1 cellular context compared by ENCODE assay signal in genomic region chr17:8116779-8117178, GRCh38.
TF ChIP-seq lines count a peak whose summit lies in the region.

No MANE protein-coding gene starts in this region.

TF ChIP-seq in HCT116, 20 proteins besides CTCF, POLR2A, EP300 and RAD21 (continued from another document):
- no peak for TF ChIP-seq REST (IDR thresholded peaks at IDR 0.05; ENCODE audit: low read depth)
- no peak for TF ChIP-seq JUND (IDR thresholded peaks at IDR 0.05)
- no peak for TF ChIP-seq ZFX (IDR thresholded peaks at IDR 0.05)
- no peak for TF ChIP-seq SIN3A (IDR thresholded peaks at IDR 0.05; ENCODE audit: low read depth)
- TF ChIP-seq ZBTB33 (IDR thresholded peaks at IDR 0.05; ENCODE audit: extremely low read depth, insufficient replicate concordance, low read length): no peak
- TF ChIP-seq CEBPB (IDR thresholded peaks at IDR 0.05; ENCODE audit: low read depth): no peak
- TF ChIP-seq, protein P1, sequence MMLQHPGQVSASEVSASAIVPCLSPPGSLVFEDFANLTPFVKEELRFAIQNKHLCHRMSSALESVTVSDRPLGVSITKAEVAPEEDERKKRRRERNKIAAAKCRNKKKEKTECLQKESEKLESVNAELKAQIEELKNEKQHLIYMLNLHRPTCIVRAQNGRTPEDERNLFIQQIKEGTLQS (IDR thresholded peaks at IDR 0.05): no peak
- TF ChIP-seq YY1 (IDR thresholded peaks at IDR 0.05; ENCODE audit: extremely low read depth, insufficient replicate concordance, low read depth, low read length): no peak
- TF ChIP-seq FOSL1 (IDR thresholded peaks at IDR 0.05; ENCODE audit: low read depth): no peak
- no peak for TF ChIP-seq TCF7L2 (IDR thresholded peaks at IDR 0.05; ENCODE audit: borderline replicate concordance, extremely low read depth, insufficient read depth, insufficient read length)
